Comparison of ENCODE assay signal across 1 cellular context in the genomic region with DNA sequence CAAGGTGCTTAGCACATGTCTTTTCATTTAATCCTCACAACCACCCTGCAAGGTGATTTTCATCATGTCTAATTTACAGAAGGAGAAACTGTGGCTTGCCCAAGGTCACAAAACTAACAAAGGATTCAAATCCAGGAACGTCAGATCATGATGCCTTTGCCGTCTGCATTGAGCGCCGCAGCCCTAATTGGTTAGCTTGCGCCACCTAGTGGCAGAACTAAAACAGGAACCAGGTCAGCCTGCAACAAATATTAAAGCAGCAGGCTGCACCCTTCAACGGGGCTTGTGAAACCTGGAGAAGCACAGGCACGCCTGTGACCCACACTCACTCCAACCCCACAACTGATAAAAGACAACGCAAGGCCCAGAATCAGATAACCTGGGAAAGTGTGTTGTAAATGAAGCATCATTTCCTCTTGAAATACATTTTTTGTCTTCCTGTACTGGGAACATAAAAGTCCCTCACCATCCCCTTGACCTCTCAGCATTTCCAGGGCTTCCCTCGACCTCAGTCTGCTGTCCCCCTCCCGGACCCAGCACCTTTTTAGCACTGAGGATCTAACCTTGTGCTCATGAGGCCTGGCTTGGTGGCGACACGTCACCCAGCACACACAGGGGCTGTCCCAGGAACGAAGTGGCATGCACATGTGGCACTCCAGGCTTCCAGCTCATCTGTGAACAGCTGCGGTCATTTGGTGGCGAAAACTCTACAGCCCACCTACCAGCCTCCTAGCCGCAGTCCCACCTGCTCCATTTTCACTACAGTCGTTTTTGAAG.
TF ChIP-seq lines count a peak whose summit lies in the region.

No MANE protein-coding gene starts in this region.

TF ChIP-seq in SK-N-SH treated with all-trans-retinoic acid at 6 μM for 48 hours, 23 proteins besides CTCF, POLR2A, EP300 and RAD21 (continued from another document):
- no peak for TF ChIP-seq PPARA (CRISPR knock-in tag; IDR thresholded peaks at IDR 0.05; ENCODE audit: borderline replicate concordance)
- TF ChIP-seq OSR1 (CRISPR knock-in tag; IDR thresholded peaks at IDR 0.05), result no peak
- TF ChIP-seq ZNF565 (CRISPR knock-in tag; conservative IDR thresholded peaks at IDR 0.05; ENCODE audit: low read depth), result no peak
- no peak for TF ChIP-seq ZFP3 (CRISPR knock-in tag; IDR thresholded peaks at IDR 0.05)
- no peak for TF ChIP-seq TOX (CRISPR knock-in tag; IDR thresholded peaks at IDR 0.05; ENCODE audit: borderline replicate concordance)
- TF ChIP-seq, protein P1, sequence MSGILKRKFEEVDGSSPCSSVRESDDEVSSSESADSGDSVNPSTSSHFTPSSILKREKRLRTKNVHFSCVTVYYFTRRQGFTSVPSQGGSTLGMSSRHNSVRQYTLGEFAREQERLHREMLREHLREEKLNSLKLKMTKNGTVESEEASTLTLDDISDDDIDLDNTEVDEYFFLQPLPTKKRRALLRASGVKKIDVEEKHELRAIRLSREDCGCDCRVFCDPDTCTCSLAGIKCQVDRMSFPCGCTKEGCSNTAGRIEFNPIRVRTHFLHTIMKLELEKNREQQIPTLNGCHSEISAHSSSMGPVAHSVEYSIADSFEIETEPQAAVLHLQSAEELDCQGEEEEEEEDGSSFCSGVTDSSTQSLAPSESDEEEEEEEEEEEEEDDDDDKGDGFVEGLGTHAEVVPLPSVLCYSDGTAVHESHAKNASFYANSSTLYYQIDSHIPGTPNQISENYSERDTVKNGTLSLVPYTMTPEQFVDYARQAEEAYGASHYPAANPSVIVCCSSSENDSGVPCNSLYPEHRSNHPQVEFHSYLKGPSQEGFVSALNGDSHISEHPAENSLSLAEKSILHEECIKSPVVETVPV (CRISPR knock-in tag; IDR thresholded peaks at IDR 0.05), result no peak
